In the genomic region with DNA sequence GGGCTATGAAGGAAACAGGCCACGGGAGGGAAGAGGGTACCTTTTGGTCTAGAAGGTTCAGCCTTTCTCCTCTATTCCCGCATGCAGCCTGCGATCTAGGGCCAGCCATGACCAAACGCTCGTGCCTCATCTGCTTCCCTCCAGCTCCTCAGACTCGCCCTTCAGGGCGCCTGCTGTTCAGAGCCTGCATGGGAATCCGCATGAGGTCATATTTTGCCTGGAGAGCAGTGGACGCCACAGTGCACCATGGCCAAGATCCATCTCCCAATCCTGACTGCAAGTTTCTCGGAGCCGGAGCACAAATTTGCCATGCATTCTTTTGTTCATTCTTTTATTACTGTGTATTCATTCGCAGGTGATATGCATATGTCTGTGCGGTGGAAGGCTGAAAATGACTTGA, we compare ENCODE assay signal across 16 cellular contexts.
DNase-seq lines count a peak whose midpoint lies in the region; ATAC-seq and TF ChIP-seq lines count a peak whose summit lies in the region.
"Had no signal": no experiment of that assay in that cellular context is flagged by ENCODE, and none has a peak within 500 bp of the region (broad histone marks: within the 10 kb centered on the region; RNA-seq: fewer than 3 reads in every experiment).

No MANE protein-coding gene starts in this region.

- H3K36me3 ChIP-seq in heart right ventricle (no peaks in the 10 kb centered on the region), gastrocnemius medialis (no peaks in the 10 kb centered on the region)
- H3K36me3 ChIP-seq: SJSA1 had no signal

- in situ Hi-C loops in gastrocnemius medialis (cut with MboI; ENCODE audit: low sequenced_read_pairs in 4 of 4): no loop called here

- H3K27me3 ChIP-seq in heart right ventricle (no peaks in the 10 kb centered on the region), gastrocnemius medialis (no peaks in the 10 kb centered on the region)
- H3K27me3 ChIP-seq: SJSA1 had no signal

- H3K4me3 ChIP-seq in heart right ventricle (no peak overlapping the region), gastrocnemius medialis (peak overlapping the region in 3 of 4 donors; percentile 19 to 56 (median 27))
- H3K4me3 ChIP-seq: SJSA1 had no signal

- no peaks in the 10 kb centered on the region for H3K9me3 ChIP-seq in heart right ventricle
- no peaks in the 10 kb centered on the region for H3K9me3 ChIP-seq in gastrocnemius medialis
- H3K9me3 ChIP-seq: SJSA1 had no signal

- H3K27ac ChIP-seq in heart right ventricle (no peak overlapping the region), gastrocnemius medialis (peak overlapping the region in 2 of 4 donors; percentile 67 to 69)
- H3K27ac ChIP-seq: SJSA1 had no signal

- TF ChIP-seq CTCF in heart right ventricle (IDR thresholded peaks at IDR 0.05) (no peak), gastrocnemius medialis (IDR thresholded peaks at IDR 0.05 in 4 of 5, conservative IDR thresholded peaks at IDR 0.05 in 1 of 5) (no peak)

- ATAC-seq in heart right ventricle (peak in 5 of 8 donors; percentile 35 to 66 (median 48)), gastrocnemius medialis (peak; percentile 72 to 78), HG02973 (IDR thresholded peaks at IDR 0.05; ENCODE audit: unreplicated experiment) (no peak)
- ATAC-seq: Panc1 had no signal

- DNase-seq in heart right ventricle: no peak
- DNase-seq in cardiac septum (ENCODE audit: low spot score): no peak
- DNase-seq in kidney tubule cell (ENCODE audit: low spot score): peak; percentile 42
- DNase-seq in gastrocnemius medialis: peak; percentile 30 to 44
- no peak for DNase-seq in NCI-H2196 (lab: John Stamatoyannopoulos, UW; ENCODE audit: unreplicated experiment)
- no peak for DNase-seq in COLO668 (lab: John Stamatoyannopoulos, UW; ENCODE audit: unreplicated experiment)
- DNase-seq: H7, NCI-H1105, NCI-H146, NCI-H2029 treated with DMSO at 0.1 percent for 48 hours, NCI-H345, NCI-H524, NCI-H774 had no signal

- no peak for TF ChIP-seq POLR2A in gastrocnemius medialis (IDR thresholded peaks at IDR 0.05)

- intact Hi-C loops in heart right ventricle (cut with DNase I) (no loop called here), cardiac septum (cut with DNase I) (no loop called here), gastrocnemius medialis (cut with DNase I; ENCODE audit: low total_unique reads) (no loop called here)

- 74 to 77% methylated on average over 13 of the region's 13 CpGs for WGBS in heart right ventricle, 2 donors

- H3K4me1 ChIP-seq in heart right ventricle (no peaks in the 10 kb centered on the region), gastrocnemius medialis (peaks cover 22 to 38% of the 10 kb centered on the region in 2 donors)
- H3K4me1 ChIP-seq: SJSA1 had no signal

Comparison
In these comparisons a context has a peak if more than half of its experiments do, and no peak if none do; other contexts are left out.
1. DNase-seq: peak in kidney tubule cell (single experiment) and gastrocnemius medialis (2 of 2); none in heart right ventricle (0 of 2), cardiac septum (single experiment), NCI-H2196 (single experiment) and COLO668 (single experiment).
2. H3K4me3 ChIP-seq: peak in gastrocnemius medialis (3 of 4); none in heart right ventricle (0 of 10).